Comparison of ENCODE assay signal across 14 cellular contexts in the genomic region with DNA sequence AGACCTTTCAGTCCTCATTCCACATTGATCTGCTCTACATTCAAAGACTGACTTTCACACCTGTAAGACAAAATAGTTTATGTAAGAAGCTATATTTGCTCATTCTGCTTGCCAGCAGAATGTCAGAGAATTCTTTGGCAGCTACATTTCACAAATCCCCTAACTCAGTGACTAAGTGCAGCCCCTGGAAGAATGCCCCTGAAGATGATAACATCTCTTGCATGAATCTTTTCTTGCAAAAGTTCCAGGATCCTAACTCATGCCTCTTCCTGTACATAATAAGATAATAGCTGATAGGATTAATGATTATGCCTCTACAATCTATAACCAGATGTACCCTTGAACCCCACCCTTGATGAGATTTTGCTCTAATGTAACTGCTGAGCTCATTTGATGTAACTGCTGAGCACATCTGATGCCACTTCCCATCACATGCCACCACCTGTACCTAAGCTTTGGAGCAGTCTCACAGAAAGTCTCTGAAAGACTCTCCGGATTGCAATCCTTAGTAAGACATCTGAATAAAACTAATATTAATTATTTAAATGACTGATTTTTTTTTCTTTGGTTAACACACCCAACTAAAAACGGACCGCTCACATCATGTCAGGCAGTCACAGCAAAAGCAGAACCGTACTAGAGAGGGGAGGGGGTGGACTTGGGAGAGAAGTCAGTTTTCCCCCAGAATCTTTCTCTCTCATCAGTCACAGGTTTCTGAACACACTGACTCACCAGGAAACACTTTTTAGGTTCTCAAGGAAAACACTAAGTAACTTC. TPM values are rescaled to one million over a fixed set of nuclear protein-coding genes. Genes with fewer than 3 reads are reported as not detected.
DNase-seq lines count a peak whose midpoint lies in the region; ATAC-seq, FAIRE-seq and TF ChIP-seq lines count a peak whose summit lies in the region.
"Had no signal": no experiment of that assay in that cellular context is flagged by ENCODE, and none has a peak within 500 bp of the region (broad histone marks: within the 10 kb centered on the region; RNA-seq: fewer than 3 reads in every experiment).

No MANE protein-coding gene starts in this region.

- H3K4me2 ChIP-seq in mammary epithelial cell (ENCODE audit: insufficient read depth, low read depth, low read length) = no peak overlapping the region

- H3K79me2 ChIP-seq in mammary epithelial cell (ENCODE audit: insufficient read depth, low read length) = no peaks in the 10 kb centered on the region

- H3K27ac Mint-ChIP-seq in activated CD8-positive, alpha-beta T cell treated with anti-CD3 and anti-CD28 coated beads, Interleukin-2, amount 10 ng/mL, durations not matched to agents 7 days and 5 days = peak overlapping the region; percentile 72

- H3K4me3 ChIP-seq in breast epithelium (peak overlapping the region; percentile 24 to 64 (median 33)), mammary epithelial cell (replicated peaks in 1 of 3; ENCODE audit: insufficient read depth in 1 of 3, low read depth in 2 of 3, low read length in 3 of 3) (no peak overlapping the region), iPS-15b (ENCODE audit: low read depth, low read length) (peak overlapping the region; percentile 43), testis (peak overlapping the region; percentile 38 to 49), small intestine (ENCODE audit: low read depth in 1 of 2, low read length in 2 of 2) (no peak overlapping the region)

- H3K27ac ChIP-seq in breast epithelium = no peak overlapping the region
- H3K27ac ChIP-seq in mammary epithelial cell (ENCODE audit: insufficient read depth, low read depth, low read length) = no peak overlapping the region
- no peak overlapping the region for H3K27ac ChIP-seq in testis
- peak overlapping the region in 1 of 2 donors; percentile 15 for H3K27ac ChIP-seq in small intestine (ENCODE audit: low read depth in 1 of 2, low read length in 1 of 2)
- H3K27ac ChIP-seq: C4-2B, tibial artery, VCaP had no signal

- 64% methylated on average over 4 of the region's 4 CpGs for WGBS in mammary epithelial cell (ENCODE audit: low coverage, missing lambda C conversion rate)
- 44 to 55% methylated on average over 4 of the region's 4 CpGs for WGBS in testis, 2 donors
- WGBS in small intestine, 3 donors = 34 to 38% (median 37%) methylated on average over 4 of the region's 4 CpGs

- no peak for TF ChIP-seq POLR2A in breast epithelium (IDR thresholded peaks at IDR 0.05)
- no peak for TF ChIP-seq POLR2A in testis (IDR thresholded peaks at IDR 0.05)

- H3K4me1 ChIP-seq in breast epithelium (no peaks in the 10 kb centered on the region), mammary epithelial cell (ENCODE audit: insufficient read depth, low read length) (peaks cover 7% of the 10 kb centered on the region), iPS-15b (ENCODE audit: control insufficient read depth, insufficient read depth, low read length) (no peaks in the 10 kb centered on the region), testis (no peaks in the 10 kb centered on the region), small intestine (ENCODE audit: control insufficient read depth in 2 of 2, insufficient read depth in 1 of 2, low read depth in 1 of 2, low read length in 1 of 2) (no peaks in the 10 kb centered on the region)

- H2AFZ ChIP-seq in mammary epithelial cell (ENCODE audit: low read depth, low read length) = no peak overlapping the region

- H3K36me3 ChIP-seq in breast epithelium (no peaks in the 10 kb centered on the region), mammary epithelial cell (ENCODE audit: insufficient read depth, low read length) (no peaks in the 10 kb centered on the region), iPS-15b (ENCODE audit: control insufficient read depth, insufficient read depth, low read length) (no peaks in the 10 kb centered on the region), testis (ENCODE audit: low read depth, missing control alignments) (no peaks in the 10 kb centered on the region), small intestine (ENCODE audit: control insufficient read depth in 2 of 2, insufficient read depth in 2 of 2, low read length in 2 of 2) (no peaks in the 10 kb centered on the region)
- H3K36me3 ChIP-seq: tibial artery had no signal

- H3K9ac ChIP-seq in mammary epithelial cell (ENCODE audit: insufficient read depth, low read length) (no peak overlapping the region), iPS-15b (ENCODE audit: low read depth, low read length) (no peak overlapping the region)

- POLR2A ChIA-PET in activated CD8-positive, alpha-beta T cell treated with anti-CD3 and anti-CD28 coated beads, Interleukin-2, amount 10 ng/mL, durations not matched to agents 7 days and 5 days (lab: Charles Lee) = interaction anchor here (0.5 to 1.9 kb wide), 6 partner anchors 10 to 1805 kb away, joined by 3 to 22 read pairs (median 4); partner anchors contain the start of genes BTBD9, GLO1 and MDGA1

- CTCF ChIA-PET in mammary epithelial cell (lab: Charles Lee; ENCODE audit: low non-redundant PET) = no interaction called here
- CTCF ChIA-PET in activated CD8-positive, alpha-beta T cell treated with anti-CD3 and anti-CD28 coated beads, Interleukin-2, amount 10 ng/mL, durations not matched to agents 7 days and 5 days (lab: Charles Lee) = interaction anchor here (0.8 to 1.7 kb wide), 9 partner anchors 10 to 158 kb away, joined by 3 to 9 read pairs (median 5); partner anchors contain the start of gene GLO1

- no TSS peak for BruUV-seq in mammary epithelial cell (replicated peaks; lab: Mats Ljungman, UMichigan)

- H3K27me3 ChIP-seq in breast epithelium = peaks cover 0 to 24% of the 10 kb centered on the region in 2 donors
- H3K27me3 ChIP-seq in mammary epithelial cell (ENCODE audit: insufficient read depth, low read length) = no peaks in the 10 kb centered on the region
- H3K27me3 ChIP-seq in iPS-15b (ENCODE audit: control insufficient read depth, insufficient read depth, low read length) = peaks cover 29% of the 10 kb centered on the region
- H3K27me3 ChIP-seq in testis = no peaks in the 10 kb centered on the region
- H3K27me3 ChIP-seq in small intestine (ENCODE audit: control insufficient read depth in 2 of 2, insufficient read depth in 2 of 2, low read length in 2 of 2) = peaks cover 0 to 6% of the 10 kb centered on the region in 2 donors

- peaks cover 3% of the 10 kb centered on the region for H3K36me3 Mint-ChIP-seq in activated CD8-positive, alpha-beta T cell treated with anti-CD3 and anti-CD28 coated beads, Interleukin-2, amount 10 ng/mL, durations not matched to agents 7 days and 5 days (ENCODE audit: low read depth)

- FAIRE-seq in small intestine (lab: Jason Lieb, UNC) = no peak
- FAIRE-seq: HepG2, islet of Langerhans had no signal

- DNase-seq in breast epithelium (ENCODE audit: low spot score in 2 of 2) (no peak), mammary epithelial cell (no peak), testis (no peak), small intestine (no peak)
- DNase-seq in activated CD8-positive, alpha-beta T cell treated with anti-CD3 and anti-CD28 coated beads, Interleukin-2, amount 10 ng/mL, durations not matched to agents 7 days and 5 days = no peak
- no peak for DNase-seq in central memory CD4-positive, alpha-beta T cell
- no peak for DNase-seq in stimulated activated naive CD4-positive, alpha-beta T cell (lab: John Stamatoyannopoulos, UW)
- DNase-seq: NCI-H526, tibial artery had no signal

- in situ Hi-C loops in mammary epithelial cell (cut with MboI; ENCODE audit: low sequenced_read_pairs in 2 of 2) = no loop called here

- TF ChIP-seq CTCF in breast epithelium (IDR thresholded peaks at IDR 0.05) (no peak), mammary epithelial cell (conservative IDR thresholded peaks at IDR 0.05 in 1 of 2, IDR thresholded peaks at IDR 0.05 in 1 of 2; ENCODE audit: extremely low read depth in 1 of 2, insufficient read depth in 1 of 2, low read depth in 1 of 2, low read length in 2 of 2) (no peak), testis (IDR thresholded peaks at IDR 0.05) (no peak)

- H3K9me3 ChIP-seq in breast epithelium (no peaks in the 10 kb centered on the region), mammary epithelial cell (replicated peaks; ENCODE audit: insufficient read depth, low read length) (no peaks in the 10 kb centered on the region), iPS-15b (ENCODE audit: control insufficient read depth, insufficient read depth, low read length) (no peaks in the 10 kb centered on the region), testis (no peaks in the 10 kb centered on the region), small intestine (ENCODE audit: control insufficient read depth, low read depth) (no peaks in the 10 kb centered on the region)
- H3K9me3 ChIP-seq: tibial artery had no signal

- peaks cover 24% of the 10 kb centered on the region for H3K4me1 Mint-ChIP-seq in activated CD8-positive, alpha-beta T cell treated with anti-CD3 and anti-CD28 coated beads, Interleukin-2, amount 10 ng/mL, durations not matched to agents 7 days and 5 days (ENCODE audit: low read depth)

- intact Hi-C loops in breast epithelium (cut with DNase I; ENCODE audit: low total_unique reads) (no loop called here), mammary epithelial cell (cut with micrococcal nuclease) (no loop called here), testis (cut with DNase I; ENCODE audit: low total_unique reads) (no loop called here)

- dilution Hi-C loops in mammary epithelial cell (cut with HindIII; ENCODE audit: low sequenced_read_pairs) = loop anchor here (5.0 kb wide), 1 partner anchor 63 kb away; no protein-coding TSS in a partner anchor

- peaks cover 27% of the 10 kb centered on the region for H3K27me3 Mint-ChIP-seq in activated CD8-positive, alpha-beta T cell treated with anti-CD3 and anti-CD28 coated beads, Interleukin-2, amount 10 ng/mL, durations not matched to agents 7 days and 5 days (ENCODE audit: low read depth)

- no peaks in the 10 kb centered on the region for H4K20me1 ChIP-seq in mammary epithelial cell (ENCODE audit: insufficient read depth, low read length)

- H3K4me3 Mint-ChIP-seq in activated CD8-positive, alpha-beta T cell treated with anti-CD3 and anti-CD28 coated beads, Interleukin-2, amount 10 ng/mL, durations not matched to agents 7 days and 5 days = peak overlapping the region; percentile 27

- ATAC-seq in activated CD8-positive, alpha-beta T cell treated with anti-CD3 and anti-CD28 coated beads, Interleukin-2, amount 10 ng/mL, durations not matched to agents 7 days and 5 days = no peak
- ATAC-seq: HepG2 had no signal

- no peaks in the 10 kb centered on the region for H3K9me3 Mint-ChIP-seq in activated CD8-positive, alpha-beta T cell treated with anti-CD3 and anti-CD28 coated beads, Interleukin-2, amount 10 ng/mL, durations not matched to agents 7 days and 5 days (ENCODE audit: insufficient read depth)

RNA-seq across cellular contexts. Expression of gene DNAH8, which starts 0.7 kb away (rescaled TPM):
- total RNA-seq in breast epithelium = under 1 TPM in 2 of 3 donors, not detected in 1; under 0.01 TPM
- under 1 TPM in 1 of 2 donors, not detected in 1; 0.02 TPM for total RNA-seq in mammary epithelial cell
- not detected for polyA plus RNA-seq in mammary epithelial cell
- polyA minus RNA-seq in mammary epithelial cell = not detected
- total RNA-seq in activated CD8-positive, alpha-beta T cell treated with anti-CD3 and anti-CD28 coated beads, Interleukin-2, amount 10 ng/mL, durations not matched to agents 7 days and 5 days = not detected
- total RNA-seq in testis = 10 to 100 TPM; 17.2 to 23.7 TPM
- 19.0 TPM for polyA plus RNA-seq in testis (ENCODE audit: insufficient read depth, low read depth, low replicate concordance)
- under 1 TPM in 2 of 3 donors, not detected in 1; under 0.01 to 0.01 TPM for polyA plus RNA-seq in small intestine
- total RNA-seq: HepG2 had no signal
- polyA plus RNA-seq: HepG2 had no signal

RNA-seq across cellular contexts. Expression of gene GLO1, which starts 11.5 kb away (rescaled TPM):
- total RNA-seq in breast epithelium (100 to 1,000 TPM in 1 of 3 donors, 10 to 100 TPM in 2; 59.0 to 113 (median 79.3) TPM), mammary epithelial cell (100 to 1,000 TPM; 134 to 150 TPM), testis (10 to 100 TPM; 54.3 to 78.6 TPM)
- polyA plus RNA-seq in mammary epithelial cell (116 TPM), testis (ENCODE audit: insufficient read depth, low read depth, low replicate concordance) (51.0 TPM), small intestine (100 to 1,000 TPM in 2 of 3 donors, 10 to 100 TPM in 1; 71.8 to 313 (median 186) TPM)
- polyA minus RNA-seq in mammary epithelial cell = 48.7 TPM
- 10 to 100 TPM; 68.8 to 69.8 TPM for total RNA-seq in activated CD8-positive, alpha-beta T cell treated with anti-CD3 and anti-CD28 coated beads, Interleukin-2, amount 10 ng/mL, durations not matched to agents 7 days and 5 days

Comparison
In these comparisons a context has a peak if more than half of its experiments do, and no peak if none do; other contexts are left out.
1. H3K4me3 ChIP-seq: peak in breast epithelium (3 of 3), iPS-15b (single experiment) and testis (2 of 2); none in mammary epithelial cell (0 of 3) and small intestine (0 of 2).
2. RNA of gene DNAH8, which starts 0.7 kb away (total RNA-seq): 17.2 to 23.7 TPM in testis; 0.02 TPM in mammary epithelial cell, under 0.01 TPM in breast epithelium and not detected in activated CD8-positive, alpha-beta T cell treated with anti-CD3 and anti-CD28 coated beads, Interleukin-2, amount 10 ng/mL, durations not matched to agents 7 days and 5 days; every median in the first group is over 10 times any median in the second.